18 cellular contexts compared by ENCODE assay signal in genomic region chr10:17120711-17121110, GRCh38. TPM values are rescaled to one million over a fixed set of nuclear protein-coding genes. Genes with fewer than 3 reads are reported as not detected.
DNase-seq lines count a peak whose midpoint lies in the region; FAIRE-seq and TF ChIP-seq lines count a peak whose summit lies in the region.
"Had no signal": no experiment of that assay in that cellular context is flagged by ENCODE, and none has a peak within 500 bp of the region (broad histone marks: within the 10 kb centered on the region; RNA-seq: fewer than 3 reads in every experiment).

No MANE protein-coding gene starts in this region.

- H4K20me1 ChIP-seq in smooth muscle cell (ENCODE audit: low read depth): no peaks in the 10 kb centered on the region

- DNase-seq in OCI-M1 (lab: John Stamatoyannopoulos, UW): peak; percentile 48
- DNase-seq in adrenal gland: peak in 5 of 7 donors; percentile 23 to 77 (median 58)
- no peak for DNase-seq in smooth muscle cell (lab: John Stamatoyannopoulos, UW; ENCODE audit: unreplicated experiment)
- DNase-seq in ovary: no peak
- DNase-seq in NCI-H1105 treated with DMSO at 0.1 percent for 48 hours (lab: John Stamatoyannopoulos, UW): no peak
- DNase-seq in GM19239 (ENCODE audit: insufficient read length, low spot score): no peak
- DNase-seq: BE2C; CD4-positive, CD25-positive, alpha-beta regulatory T cell; DMS79; H7; MG63; NCI-H1048; NCI-H1436; NCI-H187 treated with DMSO at 0.1 percent for 48 hours; NCI-H510A; NCI-H748 treated with DMSO at 0.1 percent for 48 hours had no signal

- WGBS in adrenal gland, 4 donors: 26 to 34% (median 31%) methylated on average over 3 of the region's 3 CpGs
- WGBS in mesodermal cell (ENCODE audit: insufficient coverage in 2 of 2), 2 experiments: 71% methylated on average over 1 of the region's 3 CpGs; no CpG with 5 or more reads in 1 of the 2 experiments
- 34% methylated on average over 3 of the region's 3 CpGs for WGBS in smooth muscle cell (ENCODE audit: low lambda C conversion rate)
- WGBS in ovary, 3 donors: 32 to 66% (median 46%) methylated on average over 3 of the region's 3 CpGs

- TF ChIP-seq CTCF in adrenal gland (IDR thresholded peaks at IDR 0.05) (no peak), smooth muscle cell (IDR thresholded peaks at IDR 0.05; ENCODE audit: borderline replicate concordance, insufficient read depth, poor library complexity, severe bottlenecking) (no peak), ovary (IDR thresholded peaks at IDR 0.05) (no peak)

- TF ChIP-seq EP300 in ovary (IDR thresholded peaks at IDR 0.05): no peak

- H3K4me1 ChIP-seq in adrenal gland (replicated peaks in 1 of 2): peaks cover 0 to 14% of the 10 kb centered on the region in 2 donors
- peaks cover 12% of the 10 kb centered on the region for H3K4me1 ChIP-seq in mesodermal cell (ENCODE audit: control insufficient read depth, insufficient read depth, low read length, poor library complexity, severe bottlenecking)
- H3K4me1 ChIP-seq in smooth muscle cell (ENCODE audit: low read depth): peaks cover 4% of the 10 kb centered on the region
- peaks cover 1% of the 10 kb centered on the region for H3K4me1 ChIP-seq in ovary (ENCODE audit: insufficient read depth)
- H3K4me1 ChIP-seq: BE2C had no signal

- intact Hi-C loops in adrenal gland (cut with DNase I): no loop called here
- intact Hi-C loops in ovary (cut with DNase I): loop anchor here in 1 of 4 donors (10.0 kb wide), 1 partner anchor 74 kb away; no protein-coding TSS in a partner anchor

- no peak overlapping the region for H3K9ac ChIP-seq in smooth muscle cell (ENCODE audit: low read depth)

- H3K27me3 ChIP-seq in adrenal gland (no peaks in the 10 kb centered on the region), smooth muscle cell (ENCODE audit: low read depth) (no peaks in the 10 kb centered on the region), ovary (no peaks in the 10 kb centered on the region)
- H3K27me3 ChIP-seq: BE2C, MG63, SJSA1 had no signal

- H3K36me3 ChIP-seq in adrenal gland (replicated peaks in 1 of 2) (no peaks in the 10 kb centered on the region), mesodermal cell (ENCODE audit: control insufficient read depth, insufficient read depth, low read length) (no peaks in the 10 kb centered on the region), smooth muscle cell (ENCODE audit: low read depth) (no peaks in the 10 kb centered on the region), ovary (no peaks in the 10 kb centered on the region)
- H3K36me3 ChIP-seq: BE2C, MG63, SJSA1 had no signal

- FAIRE-seq in GM19239 (lab: Jason Lieb, UNC): no peak

- H3F3A ChIP-seq in smooth muscle cell (ENCODE audit: low read depth): no peaks in the 10 kb centered on the region

- H3K9me3 ChIP-seq in adrenal gland (replicated peaks in 1 of 3): no peaks in the 10 kb centered on the region
- no peaks in the 10 kb centered on the region for H3K9me3 ChIP-seq in mesodermal cell (ENCODE audit: control insufficient read depth, low read length)
- no peaks in the 10 kb centered on the region for H3K9me3 ChIP-seq in smooth muscle cell (replicated peaks; ENCODE audit: low read depth)
- H3K9me3 ChIP-seq in ovary: no peaks in the 10 kb centered on the region
- H3K9me3 ChIP-seq: BE2C, MG63, SJSA1 had no signal

- H3K4me3 ChIP-seq in adrenal gland: no peak overlapping the region
- H3K4me3 ChIP-seq in mesodermal cell (ENCODE audit: extremely low read depth, insufficient read depth, low read length, poor library complexity, severe bottlenecking): no peak overlapping the region
- no peak overlapping the region for H3K4me3 ChIP-seq in smooth muscle cell
- no peak overlapping the region for H3K4me3 ChIP-seq in ovary
- H3K4me3 ChIP-seq: MG63, SJSA1 had no signal

- no peak overlapping the region for H3K27ac ChIP-seq in adrenal gland
- peak overlapping the region; percentile 46 for H3K27ac ChIP-seq in mesodermal cell (ENCODE audit: low read depth, low read length, severe bottlenecking)
- no peak overlapping the region for H3K27ac ChIP-seq in smooth muscle cell (ENCODE audit: low read depth)
- no peak overlapping the region for H3K27ac ChIP-seq in ovary
- H3K27ac ChIP-seq: SJSA1 had no signal

- H2AFZ ChIP-seq in smooth muscle cell (ENCODE audit: low read depth): peak overlapping the region; percentile 8

- no peak overlapping the region for H3K4me2 ChIP-seq in smooth muscle cell

- no peaks in the 10 kb centered on the region for H3K79me2 ChIP-seq in smooth muscle cell (ENCODE audit: low read depth)

- no peak for TF ChIP-seq POLR2A in adrenal gland (IDR thresholded peaks at IDR 0.05)
- no peak for TF ChIP-seq POLR2A in ovary (IDR thresholded peaks at IDR 0.05)

RNA-seq across cellular contexts. Expression of gene CUBN, which starts 8.9 kb away (rescaled TPM):
- total RNA-seq in adrenal gland: 1 to 10 TPM in 7 of 8 donors, under 1 TPM in 1; 0.41 to 9.3 (median 1.3) TPM
- 1 to 10 TPM in 2 of 3 donors, under 1 TPM in 1; 0.88 to 1.4 (median 1.2) TPM for polyA plus RNA-seq in adrenal gland
- 4.0 TPM for polyA plus RNA-seq in mesodermal cell (2013, experiment 1 of 2)
- polyA plus RNA-seq in mesodermal cell (2013, experiment 2 of 2): 2.5 TPM
- total RNA-seq in smooth muscle cell: 1.7 and 4.7 TPM in 2 replicates
- polyA plus RNA-seq in smooth muscle cell: 0.33 and 0.62 TPM in 2 replicates
- total RNA-seq in ovary: 1 to 10 TPM; 3.5 to 5.8 (median 4.6) TPM
- polyA plus RNA-seq in ovary: 1 to 10 TPM; 1.9 to 3.5 TPM

Comparison
In these comparisons a context has a peak if more than half of its experiments do, and no peak if none do; other contexts are left out.
1. DNase-seq: peak in OCI-M1 (single experiment) and adrenal gland (5 of 7); none in smooth muscle cell (single experiment), ovary (0 of 5), NCI-H1105 treated with DMSO at 0.1 percent for 48 hours (single experiment) and GM19239 (single experiment).